ENCODE assay signal across 2 cellular contexts in the genomic region with DNA sequence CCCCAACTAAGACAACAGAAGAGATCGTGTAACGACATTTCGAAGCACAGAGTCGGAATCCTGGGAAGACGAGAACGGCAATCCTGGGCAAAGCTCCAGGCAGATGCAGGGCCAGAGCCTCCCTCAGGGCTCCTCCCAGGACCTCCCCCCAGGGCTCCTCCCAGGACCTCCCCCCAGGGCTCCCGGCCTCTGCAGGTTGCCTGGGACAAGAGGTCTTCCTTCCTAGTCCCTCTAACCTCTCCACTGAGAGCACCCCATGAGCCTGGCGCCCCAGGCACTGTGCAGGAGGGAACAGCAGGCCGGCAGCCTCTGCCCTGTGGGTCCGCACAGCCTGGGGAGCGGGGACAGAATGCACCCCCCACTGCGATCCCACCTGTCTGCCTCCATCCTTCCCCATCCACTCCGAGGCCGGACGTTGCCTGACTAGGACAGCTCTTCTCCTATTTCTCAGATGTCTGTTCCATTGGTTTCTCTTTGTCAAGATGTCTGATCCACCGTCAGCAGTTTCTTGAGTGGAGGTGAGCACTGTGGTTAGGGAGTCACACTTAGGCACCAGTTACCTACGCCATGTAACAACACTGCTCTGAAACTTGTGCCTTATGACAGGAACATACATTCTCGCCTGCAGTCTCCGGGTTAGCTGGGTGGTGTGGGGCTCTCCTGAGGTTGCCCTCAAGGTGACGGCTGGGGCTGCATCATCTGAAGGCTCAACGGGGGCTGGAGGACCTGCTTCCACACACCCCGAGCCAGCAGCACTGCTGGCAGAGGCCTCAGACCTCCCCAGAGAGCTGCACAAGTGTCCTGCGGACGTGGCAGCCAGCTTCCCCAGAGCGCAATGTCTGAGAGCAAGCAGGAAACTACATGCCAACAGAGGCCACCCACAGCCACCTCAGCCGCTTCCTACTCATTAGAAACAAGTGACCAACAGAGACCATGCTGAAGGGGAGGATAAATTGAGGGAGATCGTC.
TF ChIP-seq lines count a peak whose summit lies in the region.

No MANE protein-coding gene starts in this region.

TF ChIP-seq in HEK293, 187 proteins besides CTCF, POLR2A, EP300 and RAD21 (continued from another document):
- TF ChIP-seq, protein P1, sequence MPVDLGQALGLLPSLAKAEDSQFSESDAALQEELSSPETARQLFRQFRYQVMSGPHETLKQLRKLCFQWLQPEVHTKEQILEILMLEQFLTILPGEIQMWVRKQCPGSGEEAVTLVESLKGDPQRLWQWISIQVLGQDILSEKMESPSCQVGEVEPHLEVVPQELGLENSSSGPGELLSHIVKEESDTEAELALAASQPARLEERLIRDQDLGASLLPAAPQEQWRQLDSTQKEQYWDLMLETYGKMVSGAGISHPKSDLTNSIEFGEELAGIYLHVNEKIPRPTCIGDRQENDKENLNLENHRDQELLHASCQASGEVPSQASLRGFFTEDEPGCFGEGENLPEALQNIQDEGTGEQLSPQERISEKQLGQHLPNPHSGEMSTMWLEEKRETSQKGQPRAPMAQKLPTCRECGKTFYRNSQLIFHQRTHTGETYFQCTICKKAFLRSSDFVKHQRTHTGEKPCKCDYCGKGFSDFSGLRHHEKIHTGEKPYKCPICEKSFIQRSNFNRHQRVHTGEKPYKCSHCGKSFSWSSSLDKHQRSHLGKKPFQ (tag by site-specific recombination; IDR thresholded peaks at IDR 0.05) = no peak
- TF ChIP-seq ZIC2 (tag by site-specific recombination; IDR thresholded peaks at IDR 0.05) = peak; percentile 68
TF ChIP-seq in HEK293: peak in this region for 1.

TF ChIP-seq in H1, 55 proteins besides CTCF, POLR2A, EP300 and RAD21 (continued from another document):
- TF ChIP-seq TBP (IDR thresholded peaks at IDR 0.05; ENCODE audit: low read depth, low read length) = no peak
- TF ChIP-seq NANOG (IDR thresholded peaks at IDR 0.05; ENCODE audit: insufficient read depth, low read depth, low read length, poor library complexity, severe bottlenecking) = no peak
- no peak for TF ChIP-seq TEAD4 (IDR thresholded peaks at IDR 0.05; ENCODE audit: low read depth, low read length)
- TF ChIP-seq KDM4A (IDR thresholded peaks at IDR 0.05; ENCODE audit: low read depth, low read length, severe bottlenecking) = no peak
- TF ChIP-seq RBBP5 (IDR thresholded peaks at IDR 0.05; ENCODE audit: borderline replicate concordance, low read depth, low read length) = no peak
